In genomic region chr16:12612598-12613101, GRCh38 we compare ENCODE assay signal across 1 cellular context.
TF ChIP-seq lines count a peak whose summit lies in the region.

No MANE protein-coding gene starts in this region.

TF ChIP-seq in K562, 482 proteins besides CTCF, POLR2A, EP300 and RAD21 (continued from another document and continues in another):
- TF ChIP-seq STAT6 (CRISPR knock-in tag; IDR thresholded peaks at IDR 0.05) (no peak), TARDBP (IDR thresholded peaks at IDR 0.05) (no peak), ZNF655 (CRISPR knock-in tag; IDR thresholded peaks at IDR 0.05) (no peak), ZNF695 (CRISPR knock-in tag; IDR thresholded peaks at IDR 0.05) (no peak), HOMEZ (CRISPR knock-in tag; IDR thresholded peaks at IDR 0.05) (no peak), VEZF1 (CRISPR knock-in tag; IDR thresholded peaks at IDR 0.05) (no peak), HCFC1 (IDR thresholded peaks at IDR 0.05; ENCODE audit: low read depth, low read length) (no peak), GABPA (tag; conservative IDR thresholded peaks at IDR 0.05; ENCODE audit: low read depth) (no peak), REST (CRISPR knock-in tag; IDR thresholded peaks at IDR 0.05; ENCODE audit: low read depth) (no peak), POLR2AphosphoS5 (IDR thresholded peaks at IDR 0.05; ENCODE audit: control insufficient read depth, insufficient read depth, low read depth, low read length) (peak; percentile 47; the same call in 1 of the 2 replicates), GMEB1 (CRISPR knock-in tag; IDR thresholded peaks at IDR 0.05) (no peak), TBL1XR1 (IDR thresholded peaks at IDR 0.05; ENCODE audit: low read length in 2 of 2) (no peak), ZBTB11 (CRISPR knock-in tag; IDR thresholded peaks at IDR 0.05) (no peak), SRSF1 (IDR thresholded peaks at IDR 0.05; ENCODE audit: low read depth, low read length) (no peak), ETV6 (IDR thresholded peaks at IDR 0.05; ENCODE audit: borderline replicate concordance in 1 of 2, low read depth in 2 of 2, low read length in 1 of 2) (no peak), ETV6 (CRISPR knock-in tag; IDR thresholded peaks at IDR 0.05; ENCODE audit: borderline replicate concordance) (no peak), TRIM25 (IDR thresholded peaks at IDR 0.05; ENCODE audit: borderline replicate concordance) (no peak), KAT2B (IDR thresholded peaks at IDR 0.05; ENCODE audit: low read depth, low read length) (no peak), KLF13 (tag; IDR thresholded peaks at IDR 0.05; ENCODE audit: borderline replicate concordance, low read depth) (no peak), PPARD (CRISPR knock-in tag; IDR thresholded peaks at IDR 0.05) (no peak), HOXB6 (CRISPR knock-in tag; IDR thresholded peaks at IDR 0.05; ENCODE audit: borderline replicate concordance) (no peak), MEF2D (tag; conservative IDR thresholded peaks at IDR 0.05; ENCODE audit: low read depth) (no peak), RNF219 (CRISPR knock-in tag; IDR thresholded peaks at IDR 0.05) (no peak), GTF2E2 (tag; IDR thresholded peaks at IDR 0.05) (no peak), CAMTA2 (CRISPR knock-in tag; conservative IDR thresholded peaks at IDR 0.05) (no peak), GATAD2A (IDR thresholded peaks at IDR 0.05) (no peak), RBM22 (IDR thresholded peaks at IDR 0.05; ENCODE audit: low read depth, low read length, poor library complexity, severe bottlenecking) (no peak), MYC (IDR thresholded peaks at IDR 0.05; ENCODE audit: low read depth, low read length) (no peak), MYC (CRISPR knock-in tag; IDR thresholded peaks at IDR 0.05; ENCODE audit: borderline replicate concordance, low read depth) (no peak), THRAP3 (IDR thresholded peaks at IDR 0.05; ENCODE audit: borderline replicate concordance) (no peak), RBM34 (IDR thresholded peaks at IDR 0.05; ENCODE audit: borderline replicate concordance, insufficient read depth, low read length) (no peak), RAD51 (IDR thresholded peaks at IDR 0.05; ENCODE audit: borderline replicate concordance, low read depth) (peak; percentile 44; the same call in 1 of the 2 replicates), CHCHD3 (CRISPR knock-in tag; IDR thresholded peaks at IDR 0.05) (no peak), CBFB (CRISPR knock-in tag; IDR thresholded peaks at IDR 0.05) (no peak), ZNF253 (CRISPR knock-in tag; conservative IDR thresholded peaks at IDR 0.05) (no peak), NR2C2 (CRISPR knock-in tag; IDR thresholded peaks at IDR 0.05) (no peak), NR2C2 (tag; IDR thresholded peaks at IDR 0.05) (no peak), SMARCE1 (IDR thresholded peaks at IDR 0.05) (peak; percentile 90), BRD4 (IDR thresholded peaks at IDR 0.05) (no peak), HMGN3 (IDR thresholded peaks at IDR 0.05; ENCODE audit: borderline replicate concordance, extremely low read depth, insufficient read length, low read depth, low read length) (no peak), NFE2L1 (tag; IDR thresholded peaks at IDR 0.05; ENCODE audit: borderline replicate concordance, low read depth) (no peak)
